28 cellular contexts compared by ENCODE assay signal in genomic region chr6:112049051-112049799, GRCh38. TPM values are rescaled to one million over a fixed set of nuclear protein-coding genes. Genes with fewer than 3 reads are reported as not detected.
DNase-seq lines count a peak whose midpoint lies in the region; ATAC-seq, FAIRE-seq and TF ChIP-seq lines count a peak whose summit lies in the region.
"Had no signal": no experiment of that assay in that cellular context is flagged by ENCODE, and none has a peak within 500 bp of the region (broad histone marks: within the 10 kb centered on the region; RNA-seq: fewer than 3 reads in every experiment).

No MANE protein-coding gene starts in this region.

- FAIRE-seq in D721Med (lab: Jason Lieb, UNC), result no peak
- FAIRE-seq: endometrium, TTC549, urothelium cell line had no signal

- no peaks in the 10 kb centered on the region for H3K36me3 Mint-ChIP-seq in activated CD8-positive, alpha-beta memory T cell treated with anti-CD3 and anti-CD28 coated beads, Interleukin-2, amount 10 ng/mL, durations not matched to agents 7 days and 5 days
- H3K36me3 Mint-ChIP-seq: natural killer cell had no signal

- no peaks in the 10 kb centered on the region for H3K27me3 Mint-ChIP-seq in activated CD8-positive, alpha-beta memory T cell treated with anti-CD3 and anti-CD28 coated beads, Interleukin-2, amount 10 ng/mL, durations not matched to agents 7 days and 5 days
- H3K27me3 Mint-ChIP-seq: activated CD4-positive, alpha-beta T cell treated with anti-CD3 and anti-CD28 coated beads, Interleukin-2, amount 10 ng/mL, durations not matched to agents 7 days and 5 days; activated naive CD4-positive, alpha-beta T cell treated with anti-CD3 and anti-CD28 coated beads, Interleukin-2, amount 50 U/mL, for 24 hours had no signal

- peak; percentile 20 for ATAC-seq in activated CD8-positive, alpha-beta memory T cell treated with anti-CD3 and anti-CD28 coated beads, Interleukin-2, amount 10 ng/mL, durations not matched to agents 7 days and 5 days
- no peak for ATAC-seq in GM18868 (IDR thresholded peaks at IDR 0.05; ENCODE audit: unreplicated experiment)
- ATAC-seq: body of pancreas, natural killer cell had no signal

- no peak for TF ChIP-seq CTCF in epithelial cell of esophagus (IDR thresholded peaks at IDR 0.05; ENCODE audit: insufficient read depth, low read depth, low read length, missing control alignments)
- no peak for TF ChIP-seq CTCF in D721Med (IDR thresholded peaks at IDR 0.05; ENCODE audit: insufficient read depth, missing control alignments)

- peaks cover 6% of the 10 kb centered on the region for H3K4me1 Mint-ChIP-seq in activated CD8-positive, alpha-beta memory T cell treated with anti-CD3 and anti-CD28 coated beads, Interleukin-2, amount 10 ng/mL, durations not matched to agents 7 days and 5 days
- H3K4me1 Mint-ChIP-seq: natural killer cell had no signal

- no peaks in the 10 kb centered on the region for H3K9me3 Mint-ChIP-seq in activated CD8-positive, alpha-beta memory T cell treated with anti-CD3 and anti-CD28 coated beads, Interleukin-2, amount 10 ng/mL, durations not matched to agents 7 days and 5 days (ENCODE audit: low read depth)
- H3K9me3 Mint-ChIP-seq: activated CD4-positive, alpha-beta T cell treated with anti-CD3 and anti-CD28 coated beads, Interleukin-2, amount 10 ng/mL, durations not matched to agents 7 days and 5 days; activated naive CD4-positive, alpha-beta T cell treated with anti-CD3 and anti-CD28 coated beads, Interleukin-2, amount 50 U/mL, for 24 hours; natural killer cell had no signal

- DNase-seq in activated CD8-positive, alpha-beta memory T cell treated with anti-CD3 and anti-CD28 coated beads, Interleukin-2, amount 10 ng/mL, durations not matched to agents 7 days and 5 days, result no peak
- DNase-seq in activated CD8-positive, alpha-beta memory T cell treated with anti-CD3 and anti-CD28 coated beads, Interleukin-2, amount 50 U/mL, for 48 hours, result no peak
- peak; percentile 68 for DNase-seq in M059J (ENCODE audit: low read depth)
- peak; percentile 53 for DNase-seq in epithelial cell of esophagus (ENCODE audit: low read depth)
- DNase-seq in renal cortical epithelial cell (ENCODE audit: low read depth), result peak; percentile 81
- DNase-seq in D721Med (ENCODE audit: insufficient read length, low spot score), result no peak
- no peak for DNase-seq in DMS53 treated with DMSO at 0.1 percent for 48 hours (lab: John Stamatoyannopoulos, UW; ENCODE audit: unreplicated experiment)
- DNase-seq: activated CD4-positive, alpha-beta T cell treated with anti-CD3 and anti-CD28 coated beads, Interleukin-2, amount 10 ng/mL, durations not matched to agents 7 days and 5 days; body of pancreas; colonic mucosa; hippocampal formation; KBM-7; natural killer cell; NCI-H1105; NCI-H2081; NCI-H510A treated with DMSO at 0.1 percent for 48 hours; SHP77; stimulated activated CD4-positive, alpha-beta T cell treated with anti-CD3 and anti-CD28 coated beads, Interleukin-4, amount 100 ng/mL, for 4 hours had no signal

- no peak overlapping the region for H3K27ac Mint-ChIP-seq in activated CD8-positive, alpha-beta memory T cell treated with anti-CD3 and anti-CD28 coated beads, Interleukin-2, amount 10 ng/mL, durations not matched to agents 7 days and 5 days
- H3K27ac Mint-ChIP-seq: activated CD4-positive, alpha-beta T cell treated with anti-CD3 and anti-CD28 coated beads, Interleukin-2, amount 10 ng/mL, durations not matched to agents 7 days and 5 days; activated naive CD4-positive, alpha-beta T cell treated with anti-CD3 and anti-CD28 coated beads, Interleukin-2, amount 50 U/mL, for 24 hours; natural killer cell had no signal

- no peak overlapping the region for H3K4me3 Mint-ChIP-seq in activated CD8-positive, alpha-beta memory T cell treated with anti-CD3 and anti-CD28 coated beads, Interleukin-2, amount 10 ng/mL, durations not matched to agents 7 days and 5 days
- H3K4me3 Mint-ChIP-seq: activated CD4-positive, alpha-beta T cell treated with anti-CD3 and anti-CD28 coated beads, Interleukin-2, amount 10 ng/mL, durations not matched to agents 7 days and 5 days; activated naive CD4-positive, alpha-beta T cell treated with anti-CD3 and anti-CD28 coated beads, Interleukin-2, amount 50 U/mL, for 24 hours; natural killer cell had no signal

- CTCF ChIA-PET in activated CD8-positive, alpha-beta memory T cell treated with anti-CD3 and anti-CD28 coated beads, Interleukin-2, amount 10 ng/mL, durations not matched to agents 7 days and 5 days (lab: Charles Lee), result interaction anchor here (0.9 to 2.5 kb wide), 6 partner anchors 8 to 790 kb away, joined by 3 to 12 read pairs (median 4); a partner anchor contains a TSS

- H3K4me3 ChIP-seq in epithelial cell of esophagus (ENCODE audit: low read length), result no peak overlapping the region
- H3K4me3 ChIP-seq: BLaER1, body of pancreas, colonic mucosa, skin epidermis had no signal

RNA-seq across cellular contexts. Expression of gene CCN6, which starts 4.7 kb away (rescaled TPM):
- not detected for total RNA-seq in activated CD8-positive, alpha-beta memory T cell treated with anti-CD3 and anti-CD28 coated beads, Interleukin-2, amount 10 ng/mL, durations not matched to agents 7 days and 5 days
- total RNA-seq in M059J (2014; rRNA removed; shearing (Covaris generic)), result not detected in 2 replicates
- total RNA-seq in renal cortical epithelial cell, result 2.1 and 5.4 TPM in 2 replicates
- total RNA-seq: A673; activated CD4-positive, alpha-beta T cell treated with anti-CD3 and anti-CD28 coated beads, Interleukin-2, amount 10 ng/mL, durations not matched to agents 7 days and 5 days; body of pancreas; colonic mucosa; natural killer cell; posterior vena cava; subcutaneous adipose tissue had no signal

RNA-seq across cellular contexts. Expression of gene TUBE1, which starts 38.1 kb away (rescaled TPM):
- total RNA-seq in activated CD8-positive, alpha-beta memory T cell treated with anti-CD3 and anti-CD28 coated beads, Interleukin-2, amount 10 ng/mL, durations not matched to agents 7 days and 5 days, result 10 to 100 TPM; 20.7 to 28.7 TPM
- total RNA-seq in M059J (2014; rRNA removed; shearing (Covaris generic)), result 22.7 and 29.8 TPM in 2 replicates
- 13.5 and 25.4 TPM in 2 replicates for total RNA-seq in renal cortical epithelial cell

RNA-seq across cellular contexts. Expression of gene FAM229B, which starts 38.2 kb away (rescaled TPM):
- 1 to 10 TPM; 4.1 to 4.5 TPM for total RNA-seq in activated CD8-positive, alpha-beta memory T cell treated with anti-CD3 and anti-CD28 coated beads, Interleukin-2, amount 10 ng/mL, durations not matched to agents 7 days and 5 days
- total RNA-seq in M059J (2014; rRNA removed; shearing (Covaris generic)), result 31.3 and 34.2 TPM in 2 replicates
- total RNA-seq in renal cortical epithelial cell, result 15.5 and 24.1 TPM in 2 replicates

Comparison
In these comparisons a context has a peak if more than half of its experiments do, and no peak if none do; other contexts are left out.
1. DNase-seq: peak in M059J (single experiment), epithelial cell of esophagus (single experiment) and renal cortical epithelial cell (single experiment); none in activated CD8-positive, alpha-beta memory T cell treated with anti-CD3 and anti-CD28 coated beads, Interleukin-2, amount 10 ng/mL, durations not matched to agents 7 days and 5 days (single experiment), activated CD8-positive, alpha-beta memory T cell treated with anti-CD3 and anti-CD28 coated beads, Interleukin-2, amount 50 U/mL, for 48 hours (single experiment), D721Med (single experiment) and DMS53 treated with DMSO at 0.1 percent for 48 hours (single experiment).